9 cellular contexts compared by ENCODE assay signal in the genomic region with DNA sequence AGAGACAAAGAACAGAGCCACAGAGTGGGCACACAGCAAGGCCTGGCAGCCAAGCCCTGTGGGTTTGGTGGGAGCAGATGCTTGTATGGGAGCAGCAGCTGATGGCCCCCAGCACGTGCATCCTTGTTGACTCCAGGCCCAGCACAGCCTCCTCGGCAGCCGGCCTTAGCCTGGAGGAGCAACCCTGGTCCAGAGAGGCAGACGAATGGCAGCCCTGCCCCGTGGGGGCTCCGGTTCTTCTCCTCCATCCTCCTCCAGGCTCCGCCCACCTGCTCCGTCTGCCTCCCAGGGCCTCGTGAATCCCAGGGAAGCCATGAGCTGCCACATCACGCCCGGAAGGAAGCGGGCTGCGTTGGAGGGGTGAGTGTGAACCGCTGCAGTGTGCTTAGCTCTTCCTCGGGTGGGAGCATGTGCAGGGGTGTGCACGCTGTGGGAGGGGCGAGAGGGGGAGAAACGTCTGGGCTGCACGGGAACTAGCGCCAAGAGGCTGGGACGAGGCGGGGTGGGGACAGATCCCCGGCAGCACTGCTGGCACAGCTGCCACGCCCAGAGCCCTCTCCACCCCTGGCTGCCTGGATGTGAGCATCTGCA. TPM values are rescaled to one million over a fixed set of nuclear protein-coding genes. Genes with fewer than 3 reads are reported as not detected.
DNase-seq lines count a peak whose midpoint lies in the region; ATAC-seq and TF ChIP-seq lines count a peak whose summit lies in the region.
"Had no signal": no experiment of that assay in that cellular context is flagged by ENCODE, and none has a peak within 500 bp of the region (broad histone marks: within the 10 kb centered on the region; RNA-seq: fewer than 3 reads in every experiment).

No MANE protein-coding gene starts in this region.

- no TSS peak for BruUV-seq in Calu3 (replicated peaks; lab: Mats Ljungman, UMichigan)

- no peak for ATAC-seq in GM21786 (IDR thresholded peaks at IDR 0.05; ENCODE audit: unreplicated experiment)

- no peak overlapping the region for H2AFZ ChIP-seq in neural progenitor cell (replicated peaks)

- H3K4me3 Mint-ChIP-seq in neural progenitor cell (peak overlapping the region; percentile 22), Calu3 (ENCODE audit: low read depth, unreplicated experiment) (no peak overlapping the region)

- H3K27me3 Mint-ChIP-seq in neural progenitor cell (ENCODE audit: insufficient read depth, low read depth) (peaks cover 39% of the 10 kb centered on the region), Calu3 (ENCODE audit: unreplicated experiment) (peaks cover 65% of the 10 kb centered on the region)

- WGBS in spleen, 5 donors, result 31 to 55% (median 39%) methylated on average over 21 to 24 of the region's 24 CpGs

- no peaks in the 10 kb centered on the region for H3K27me3 ChIP-seq in colonic mucosa
- H3K27me3 ChIP-seq in neural progenitor cell, result peaks cover 41% of the 10 kb centered on the region
- H3K27me3 ChIP-seq in spleen (replicated peaks in 1 of 7), result peaks cover 0 to 57% (median 0%) of the 10 kb centered on the region in 7 donors

- H3K36me3 Mint-ChIP-seq in neural progenitor cell (no peaks in the 10 kb centered on the region), Calu3 (ENCODE audit: insufficient read depth, unreplicated experiment) (peaks cover 3% of the 10 kb centered on the region)

- H3K4me1 Mint-ChIP-seq in neural progenitor cell (peaks cover 61% of the 10 kb centered on the region), Calu3 (ENCODE audit: low read depth, unreplicated experiment) (no peaks in the 10 kb centered on the region)

- H3K9me3 ChIP-seq in colonic mucosa (no peaks in the 10 kb centered on the region), neural progenitor cell (ENCODE audit: low read depth) (no peaks in the 10 kb centered on the region), spleen (no peaks in the 10 kb centered on the region)

- DNase-seq in COR-L47 (lab: John Stamatoyannopoulos, UW), result peak; percentile 73
- peak; percentile 73 for DNase-seq in NCI-H146 (lab: John Stamatoyannopoulos, UW)
- peak; percentile 31 for DNase-seq in colonic mucosa
- DNase-seq in neural progenitor cell (ENCODE audit: low spot score), result no peak
- DNase-seq in ureter (ENCODE audit: low spot score), result no peak
- DNase-seq in Calu3, result no peak
- DNase-seq in spleen, result no peak

- no peak overlapping the region for H3K4me2 ChIP-seq in neural progenitor cell

- H3K9ac ChIP-seq in colonic mucosa (ENCODE audit: low read depth in 2 of 2, low read length in 2 of 2) (no peak overlapping the region), neural progenitor cell (no peak overlapping the region)

- H3K4me3 ChIP-seq in colonic mucosa, result no peak overlapping the region
- no peak overlapping the region for H3K4me3 ChIP-seq in neural progenitor cell
- H3K4me3 ChIP-seq in spleen, result no peak overlapping the region

- intact Hi-C loops in colonic mucosa (cut with DNase I), result loop anchor here (10.0 kb wide), 1 partner anchor 78 kb away; the partner anchor contains the start of gene IGSF9B
- intact Hi-C loops in Calu3 (cut with micrococcal nuclease; ENCODE audit: unreplicated experiment), result no loop called here
- intact Hi-C loops in spleen (cut with DNase I; ENCODE audit: low total_unique reads), result no loop called here

- no peaks in the 10 kb centered on the region for H3K79me2 ChIP-seq in neural progenitor cell (ENCODE audit: low read depth)

- no peak overlapping the region for H3K27ac ChIP-seq in colonic mucosa
- H3K27ac ChIP-seq in neural progenitor cell, result no peak overlapping the region
- H3K27ac ChIP-seq in spleen, result no peak overlapping the region
- H3K27ac ChIP-seq: HL-60 had no signal

- H3K4me1 ChIP-seq in colonic mucosa (peaks cover 3% of the 10 kb centered on the region), neural progenitor cell (peaks cover 20% of the 10 kb centered on the region), spleen (peaks cover 13 to 49% (median 36%) of the 10 kb centered on the region in 6 donors)

- no peak overlapping the region for H3K27ac Mint-ChIP-seq in neural progenitor cell
- no peak overlapping the region for H3K27ac Mint-ChIP-seq in Calu3 (ENCODE audit: unreplicated experiment)

- no peaks in the 10 kb centered on the region for H3K36me3 ChIP-seq in colonic mucosa
- H3K36me3 ChIP-seq in neural progenitor cell, result no peaks in the 10 kb centered on the region
- H3K36me3 ChIP-seq in spleen, result no peaks in the 10 kb centered on the region

- CTCF ChIA-PET in Calu3 (lab: Charles Lee), result interaction anchor here (0.9 to 1.0 kb wide), 2 partner anchors 18 to 105 kb away, joined by 3 to 4 read pairs; no protein-coding TSS in a partner anchor

- no peaks in the 10 kb centered on the region for H3K9me3 Mint-ChIP-seq in neural progenitor cell
- H3K9me3 Mint-ChIP-seq in Calu3 (ENCODE audit: low read depth, unreplicated experiment), result peaks cover 2% of the 10 kb centered on the region

- TF ChIP-seq CTCF in colonic mucosa (IDR thresholded peaks at IDR 0.05) (no peak), neural progenitor cell (IDR thresholded peaks at IDR 0.05) (no peak), Calu3 (IDR thresholded peaks at IDR 0.05; ENCODE audit: unreplicated experiment) (no peak), spleen (IDR thresholded peaks at IDR 0.05 in 8 of 11, conservative IDR thresholded peaks at IDR 0.05 in 3 of 11) (no peak)

- no peaks in the 10 kb centered on the region for H4K20me1 ChIP-seq in neural progenitor cell (ENCODE audit: low read depth)

- peaks cover 25% of the 10 kb centered on the region for H3F3A ChIP-seq in neural progenitor cell (ENCODE audit: low read depth)

- no peak for TF ChIP-seq POLR2A in spleen (IDR thresholded peaks at IDR 0.05)

RNA-seq across cellular contexts. Expression of gene JAM3, which starts 36.3 kb away (rescaled TPM):
- total RNA-seq in colonic mucosa (10 to 100 TPM in 1 of 2 donors, 1 to 10 TPM in 1; 3.5 to 14.5 TPM), neural progenitor cell (ENCODE audit: low replicate concordance) (65.9 and 68.1 TPM in 2 replicates), ureter (33.8 TPM), Calu3 (2022) (0.22 TPM in 1 of 2 replicates, not detected in the other), spleen (10 to 100 TPM; 20.8 to 28.7 (median 24.7) TPM)
- polyA plus RNA-seq in spleen, result 10 to 100 TPM in 2 of 3 donors, 1 to 10 TPM in 1; 9.5 to 20.5 (median 17.8) TPM

Comparison
In these comparisons a context has a peak if more than half of its experiments do, and no peak if none do; other contexts are left out.
1. DNase-seq: peak in COR-L47 (single experiment), NCI-H146 (single experiment) and colonic mucosa (single experiment); none in neural progenitor cell (single experiment), ureter (single experiment), Calu3 (single experiment) and spleen (single experiment).